Comparison of ENCODE assay signal across 14 cellular contexts in genomic region chr6:110140650-110141049, GRCh38. TPM values are rescaled to one million over a fixed set of nuclear protein-coding genes. Genes with fewer than 3 reads are reported as not detected.
DNase-seq lines count a peak whose midpoint lies in the region; TF ChIP-seq lines count a peak whose summit lies in the region.
"Had no signal": no experiment of that assay in that cellular context is flagged by ENCODE, and none has a peak within 500 bp of the region (broad histone marks: within the 10 kb centered on the region; RNA-seq: fewer than 3 reads in every experiment).

No MANE protein-coding gene starts in this region.

- DNase-seq in A673 (ENCODE audit: low spot score) (peak; percentile 30), HCEC 1CT (peak; percentile 31), SW 1271 (lab: John Stamatoyannopoulos, UW) (peak; percentile 9 to 10), fibroblast of pulmonary artery (ENCODE audit: low read depth) (peak; percentile 74), mucosa of gallbladder (ENCODE audit: low spot score) (no peak), GOT3 (lab: John Stamatoyannopoulos, UW) (no peak), suprapubic skin (ENCODE audit: low spot score in 2 of 2) (no peak)
- DNase-seq in stimulated activated naive CD4-positive, alpha-beta T cell (lab: John Stamatoyannopoulos, UW) = no peak
- DNase-seq: kidney glomerular epithelial cell; NCI-H1417; NCI-H510A; stimulated activated CD4-positive, alpha-beta T cell treated with anti-CD3 and anti-CD28 coated beads, Interleukin-1b, Interleukin-23, amount 100 ng/mL, for 48 hours; uterus had no signal

- H3K27me3 ChIP-seq in A673 (replicated peaks; ENCODE audit: insufficient read depth, low read depth, low read length, poor library complexity) (no peaks in the 10 kb centered on the region), suprapubic skin (no peaks in the 10 kb centered on the region)
- H3K27me3 ChIP-seq: gastroesophageal sphincter, uterus had no signal

- no peak for TF ChIP-seq EP300 in suprapubic skin (IDR thresholded peaks at IDR 0.05)

- TF ChIP-seq CTCF in A673 (conservative IDR thresholded peaks at IDR 0.05; ENCODE audit: low read depth, low read length) (no peak), fibroblast of pulmonary artery (IDR thresholded peaks at IDR 0.05; ENCODE audit: low read length, missing control alignments) (no peak), suprapubic skin (IDR thresholded peaks at IDR 0.05) (no peak)

- BruUV-seq in A673 (replicated peaks; lab: Mats Ljungman, UMichigan) = no TSS peak

- no peak for TF ChIP-seq POLR2A in suprapubic skin (IDR thresholded peaks at IDR 0.05)

- POLR2A ChIA-PET in A673 (lab: Charles Lee; ENCODE audit: low non-redundant PET) = no interaction called here

- H3K4me1 ChIP-seq in A673 (ENCODE audit: insufficient read depth, low read length, poor library complexity, severe bottlenecking) (no peaks in the 10 kb centered on the region), suprapubic skin (no peaks in the 10 kb centered on the region)
- H3K4me1 ChIP-seq: gastroesophageal sphincter, uterus had no signal

- peaks cover 24% of the 10 kb centered on the region for H3K9me3 ChIP-seq in A673 (ENCODE audit: low read depth, low read length, poor library complexity, severe bottlenecking)
- no peaks in the 10 kb centered on the region for H3K9me3 ChIP-seq in suprapubic skin
- H3K9me3 ChIP-seq: gastroesophageal sphincter, uterus had no signal

- H3K36me3 ChIP-seq in A673 (ENCODE audit: insufficient read depth, low read length, poor library complexity, severe bottlenecking) = peaks cover 27% of the 10 kb centered on the region
- no peaks in the 10 kb centered on the region for H3K36me3 ChIP-seq in suprapubic skin
- H3K36me3 ChIP-seq: uterus had no signal

- H3K27ac ChIP-seq in A673 (ENCODE audit: low read depth, low read length, poor library complexity, severe bottlenecking) = peak overlapping the region; percentile 31
- H3K27ac ChIP-seq in suprapubic skin = no peak overlapping the region
- H3K27ac ChIP-seq: gastroesophageal sphincter, uterus had no signal

- WGBS in suprapubic skin = 83% methylated on average over 2 of the region's 2 CpGs

- CTCF ChIA-PET in A673 (lab: Charles Lee) = no interaction called here

- intact Hi-C loops in A673 (cut with micrococcal nuclease; ENCODE audit: unreplicated experiment) = no loop called here

- H3K4me3 ChIP-seq in A673 (ENCODE audit: low read depth, low read length, poor library complexity, severe bottlenecking) (no peak overlapping the region), fibroblast of pulmonary artery (replicated peaks; ENCODE audit: low read depth, low read length) (no peak overlapping the region), suprapubic skin (no peak overlapping the region)
- H3K4me3 ChIP-seq: gastroesophageal sphincter, uterus had no signal

RNA-seq across cellular contexts. Expression of gene WASF1, which starts 38.8 kb away (rescaled TPM):
- 159 and 165 TPM in 2 replicates for total RNA-seq in A673 (2021)
- total RNA-seq in mucosa of gallbladder = 12.9 TPM
- 10 to 100 TPM in 1 of 4 donors, 1 to 10 TPM in 3; 5.9 to 10.9 (median 6.2) TPM for total RNA-seq in suprapubic skin

RNA-seq across cellular contexts. Expression of gene CDC40, which starts 39.6 kb away (rescaled TPM):
- 47.7 and 50.9 TPM in 2 replicates for total RNA-seq in A673 (2021)
- total RNA-seq in mucosa of gallbladder = 23.0 TPM
- 10 to 100 TPM; 12.3 to 18.6 (median 16.3) TPM for total RNA-seq in suprapubic skin

Comparison
In these comparisons a context has a peak if more than half of its experiments do, and no peak if none do; other contexts are left out.
1. DNase-seq: peak in A673 (single experiment), HCEC 1CT (single experiment), SW 1271 (2 of 2) and fibroblast of pulmonary artery (single experiment); none in mucosa of gallbladder (single experiment), stimulated activated naive CD4-positive, alpha-beta T cell (0 of 6), GOT3 (single experiment) and suprapubic skin (0 of 2).
2. RNA of gene WASF1, which starts 38.8 kb away (total RNA-seq): 159 to 165 TPM in A673; 12.9 TPM in mucosa of gallbladder (single experiment) and 5.9 to 10.9 TPM in suprapubic skin; every median in the first group is over 10 times any median in the second.